14 cellular contexts compared by ENCODE assay signal in genomic region chr1:35603468-35603867, GRCh38. TPM values are rescaled to one million over a fixed set of nuclear protein-coding genes. Genes with fewer than 3 reads are reported as not detected.
A peak's percentile ranks its signal among the peaks of the same experiment; 100 is the strongest.
DNase-seq lines count a peak whose midpoint lies in the region; ATAC-seq and TF ChIP-seq lines count a peak whose summit lies in the region.
"Had no signal": no experiment of that assay in that cellular context is flagged by ENCODE, and none has a peak within 500 bp of the region (broad histone marks: within the 10 kb centered on the region; RNA-seq: fewer than 3 reads in every experiment).

No MANE protein-coding gene starts in this region.

- no peak overlapping the region for H3K27ac ChIP-seq in CD4-positive, alpha-beta memory T cell (ENCODE audit: low read depth, low read length)
- H3K27ac ChIP-seq: BLaER1 treated with 17β-estradiol and CSF1 and Interleukin-3, amounts not matched to agents 10 nM and 100 nM; GM23248; HL-60 had no signal

- intact Hi-C loops in CD4-positive, alpha-beta memory T cell (cut with micrococcal nuclease): no loop called here

- H3K27me3 ChIP-seq in CD4-positive, alpha-beta memory T cell (ENCODE audit: insufficient read depth, low read length): no peaks in the 10 kb centered on the region
- H3K27me3 ChIP-seq: BLaER1 treated with 17β-estradiol and CSF1 and Interleukin-3, amounts not matched to agents 10 nM and 100 nM had no signal

- no peak overlapping the region for H3K4me3 Mint-ChIP-seq in type B pancreatic cell
- H3K4me3 Mint-ChIP-seq in CD4-positive, alpha-beta memory T cell: no peak overlapping the region

- no peak overlapping the region for H3K4me3 ChIP-seq in fibroblast of pulmonary artery (replicated peaks; ENCODE audit: low read depth, low read length)
- no peak overlapping the region for H3K4me3 ChIP-seq in CD4-positive, alpha-beta memory T cell (ENCODE audit: low read length in 2 of 2)
- H3K4me3 ChIP-seq: BLaER1 treated with 17β-estradiol and CSF1 and Interleukin-3, amounts not matched to agents 10 nM and 100 nM; GM23248 had no signal

- H3K9me3 Mint-ChIP-seq in type B pancreatic cell: no peaks in the 10 kb centered on the region
- H3K9me3 Mint-ChIP-seq in CD4-positive, alpha-beta memory T cell: no peaks in the 10 kb centered on the region

- H3K27ac Mint-ChIP-seq in type B pancreatic cell: peak overlapping the region; percentile 35
- H3K27ac Mint-ChIP-seq in CD4-positive, alpha-beta memory T cell: no peak overlapping the region

- peaks cover 42% of the 10 kb centered on the region for H3K36me3 ChIP-seq in CD4-positive, alpha-beta memory T cell (ENCODE audit: insufficient read depth, low read length)

- CTCF ChIA-PET in CD4-positive, alpha-beta memory T cell (lab: Charles Lee; ENCODE audit: partially characterized antibody): interaction anchor here (1.5 to 2.1 kb wide), 2 partner anchors 35 to 123 kb away, joined by 4 to 8 read pairs; no protein-coding TSS in a partner anchor

- no peaks in the 10 kb centered on the region for H3K4me1 ChIP-seq in CD4-positive, alpha-beta memory T cell (ENCODE audit: insufficient read depth, low read length)
- H3K4me1 ChIP-seq: BLaER1 treated with 17β-estradiol and CSF1 and Interleukin-3, amounts not matched to agents 10 nM and 100 nM had no signal

- TF ChIP-seq CTCF in fibroblast of pulmonary artery (IDR thresholded peaks at IDR 0.05; ENCODE audit: low read length, missing control alignments): no peak
- no peak for TF ChIP-seq CTCF in type B pancreatic cell (conservative IDR thresholded peaks at IDR 0.05)

- H3K9me3 ChIP-seq in CD4-positive, alpha-beta memory T cell (ENCODE audit: control insufficient read depth in 1 of 2, low read length in 2 of 2): no peaks in the 10 kb centered on the region

- POLR2A ChIA-PET in CD4-positive, alpha-beta memory T cell (lab: Charles Lee; ENCODE audit: partially characterized antibody): no interaction called here

- DNase-seq in amniotic epithelial cell (ENCODE audit: low read depth) (peak; percentile 85), fibroblast of pulmonary artery (ENCODE audit: low read depth) (peak; percentile 16), midbrain (lab: John Stamatoyannopoulos, UW) (peak; percentile 21), type B pancreatic cell (ENCODE audit: extremely low spot score, unreplicated experiment) (peak; percentile 7), middle frontal gyrus (ENCODE audit: extremely low spot score, low spot score) (no peak)
- no peak for DNase-seq in CD4-positive, alpha-beta memory T cell
- DNase-seq: COR-L47, GM23248, NCI-H1436, NCI-H2029 treated with DMSO at 0.1 percent for 48 hours, NCI-H524 had no signal

- no peak for ATAC-seq in HG02981 (IDR thresholded peaks at IDR 0.05; ENCODE audit: unreplicated experiment)

- peaks cover 22% of the 10 kb centered on the region for H3K4me1 Mint-ChIP-seq in type B pancreatic cell (ENCODE audit: unreplicated experiment)
- peaks cover 0 to 13% (median 2%) of the 10 kb centered on the region in 4 donors for H3K4me1 Mint-ChIP-seq in CD4-positive, alpha-beta memory T cell

- H3K27me3 Mint-ChIP-seq in type B pancreatic cell: no peaks in the 10 kb centered on the region
- H3K27me3 Mint-ChIP-seq in CD4-positive, alpha-beta memory T cell: no peaks in the 10 kb centered on the region

- H3K36me3 Mint-ChIP-seq in type B pancreatic cell: peaks cover 34% of the 10 kb centered on the region
- H3K36me3 Mint-ChIP-seq in CD4-positive, alpha-beta memory T cell: peaks cover 46 to 73% of the 10 kb centered on the region in 2 donors

RNA-seq across cellular contexts. Expression of gene TFAP2E, which starts 30.4 kb away (rescaled TPM):
- 1.3 and 1.4 TPM in 2 replicates for total RNA-seq in type B pancreatic cell (ENCODE audit: low replicate concordance)
- total RNA-seq in CD4-positive, alpha-beta memory T cell: 1 to 10 TPM; 2.3 to 2.9 TPM
- polyA plus RNA-seq in CD4-positive, alpha-beta memory T cell: under 1 TPM in 1 of 2 donors, not detected in 1; 0.23 TPM
- total RNA-seq: GM23248 had no signal

RNA-seq across cellular contexts. Expression of gene PSMB2, which starts 37.9 kb away (rescaled TPM):
- total RNA-seq in type B pancreatic cell (ENCODE audit: low replicate concordance): 62.9 and 66.3 TPM in 2 replicates
- 10 to 100 TPM; 25.5 to 28.2 TPM for total RNA-seq in CD4-positive, alpha-beta memory T cell
- polyA plus RNA-seq in CD4-positive, alpha-beta memory T cell: 10 to 100 TPM; 71.0 to 73.2 TPM

RNA-seq across cellular contexts. Expression of gene NCDN, which starts 45.9 kb away (rescaled TPM):
- total RNA-seq in type B pancreatic cell (ENCODE audit: low replicate concordance): 21.8 and 27.2 TPM in 2 replicates
- total RNA-seq in CD4-positive, alpha-beta memory T cell: 10 to 100 TPM; 29.7 to 32.2 TPM
- polyA plus RNA-seq in CD4-positive, alpha-beta memory T cell: 10 to 100 TPM; 13.4 to 18.4 TPM

RNA-seq across cellular contexts. Expression of gene KIAA0319L, which starts 46.3 kb away (rescaled TPM):
- total RNA-seq in type B pancreatic cell (ENCODE audit: low replicate concordance): 48.6 and 56.9 TPM in 2 replicates
- 10 to 100 TPM; 79.4 to 82.9 TPM for total RNA-seq in CD4-positive, alpha-beta memory T cell
- 10 to 100 TPM; 12.7 to 29.2 TPM for polyA plus RNA-seq in CD4-positive, alpha-beta memory T cell

Comparison
In these comparisons a context has a peak if more than half of its experiments do, and no peak if none do; other contexts are left out.
1. DNase-seq: peak in amniotic epithelial cell (single experiment), fibroblast of pulmonary artery (single experiment), midbrain (single experiment) and type B pancreatic cell (single experiment); none in CD4-positive, alpha-beta memory T cell (0 of 5) and middle frontal gyrus (single experiment).